21 cellular contexts compared by ENCODE assay signal in the genomic region with DNA sequence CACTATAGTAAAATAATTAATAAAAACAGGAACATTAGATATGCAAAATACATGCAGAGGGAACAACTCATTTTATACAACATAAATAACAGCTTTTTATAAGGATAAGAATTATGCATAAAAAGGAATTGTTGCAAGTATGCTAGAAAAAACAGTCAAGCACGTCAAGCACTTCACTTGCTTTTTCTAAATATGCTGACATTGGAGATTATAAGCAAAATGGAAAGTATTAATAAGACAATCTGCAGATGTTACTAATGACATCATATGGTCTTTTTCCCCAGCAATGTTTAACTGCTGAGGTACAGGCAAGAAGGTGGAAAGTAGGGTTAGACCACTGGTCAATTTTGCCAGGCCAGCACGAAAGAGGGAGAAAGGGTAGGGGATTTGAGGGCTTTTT.
"Had no signal": no experiment of that assay in that cellular context is flagged by ENCODE, and none has a peak within 500 bp of the region (broad histone marks: within the 10 kb centered on the region; RNA-seq: fewer than 3 reads in every experiment).

No MANE protein-coding gene starts in this region.

- H3K4me2 ChIP-seq: PC-9 had no signal

- FAIRE-seq: astrocyte had no signal

- DNase-seq: activated CD4-positive, alpha-beta memory T cell treated with anti-CD3 and anti-CD28 coated beads for 36 hours; activated CD4-positive, alpha-beta T cell treated with anti-CD3 and anti-CD28 coated beads for 48 hours; activated CD4-positive, CD25-positive, alpha-beta regulatory T cell treated with anti-CD3 and anti-CD28 coated beads, Interleukin-2, amount 50 U/mL, for 72 hours; activated CD8-positive, alpha-beta memory T cell treated with anti-CD3 and anti-CD28 coated beads for 24 hours; activated gamma-delta T cell; activated naive CD4-positive, alpha-beta T cell treated with anti-CD3 and anti-CD28 coated beads for 36 hours; activated T-cell treated with anti-CD3 and anti-CD28 coated beads, Interleukin-2, amount 50 U/mL, for 4 hours; amygdala; MG63; MV-4-11; NCI-H1105 treated with DMSO at 0.1 percent for 48 hours; NCI-H1436 treated with DMSO at 0.1 percent for 48 hours; NCI-H187; NCI-H2081 treated with DMSO at 0.1 percent for 48 hours; NCI-H446; NCI-H524; PC-9; SHP77 treated with DMSO at 0.1 percent for 48 hours had no signal

- H3K27me3 ChIP-seq: MG63 had no signal

- H3K4me3 ChIP-seq: MG63, PC-9 had no signal

- ATAC-seq: activated T-cell treated with anti-CD3 and anti-CD28 coated beads, Interleukin-2, amount 50 U/mL, for 4 hours; activated T-helper 17 cell treated with anti-CD3 and anti-CD28 coated beads, Interleukin-2, amount 50 U/mL, for 72 hours; WTC11 had no signal

- H3K27ac ChIP-seq: PC-9 had no signal

- H3K9me3 ChIP-seq: MG63 had no signal

- H2AFZ ChIP-seq: PC-9 had no signal
